In genomic region chr2:26130763-26131162, GRCh38 we compare ENCODE assay signal across 14 cellular contexts.
"Had no signal": no experiment of that assay in that cellular context is flagged by ENCODE, and none has a peak within 500 bp of the region (broad histone marks: within the 10 kb centered on the region; RNA-seq: fewer than 3 reads in every experiment).

No MANE protein-coding gene starts in this region.

- H3K27ac ChIP-seq: adrenal gland, cardiac muscle cell, esophagus muscularis mucosa, hepatocyte, left ventricle myocardium inferior, pancreas, thyroid gland had no signal

- H3K9me3 ChIP-seq: adrenal gland, esophagus muscularis mucosa, left ventricle myocardium inferior, pancreas, thyroid gland had no signal

- H3K27me3 Mint-ChIP-seq: naive thymus-derived CD8-positive, alpha-beta T cell had no signal

- DNase-seq: activated CD4-positive, alpha-beta T cell treated with anti-CD3 and anti-CD28 coated beads for 48 hours; activated gamma-delta T cell; activated T-cell treated with anti-CD3 and anti-CD28 coated beads for 4 hours; adrenal gland; islet precursor cell; left ventricle myocardium inferior; naive thymus-derived CD8-positive, alpha-beta T cell; pancreas; stimulated activated CD4-positive, alpha-beta T cell treated with anti-CD3 and anti-CD28 coated beads, Interleukin-1b, Interleukin-23, amount 100 ng/mL, for 48 hours; thyroid gland had no signal

- H3K4me3 ChIP-seq: adrenal gland, cardiac muscle cell, esophagus muscularis mucosa, hepatocyte, left ventricle myocardium inferior, pancreas, thyroid gland had no signal

- H3K9me3 Mint-ChIP-seq: naive thymus-derived CD8-positive, alpha-beta T cell; WTC11 had no signal

- ATAC-seq: naive thymus-derived CD8-positive, alpha-beta T cell; pancreas; WTC11 had no signal

- H3K27me3 ChIP-seq: adrenal gland, cardiac muscle cell, esophagus muscularis mucosa, hepatocyte, pancreas, thyroid gland had no signal

- H3K27ac Mint-ChIP-seq: WTC11 had no signal

- H3K4me3 Mint-ChIP-seq: WTC11 had no signal

- H3K4me1 ChIP-seq: pancreas had no signal
